6 cellular contexts compared by ENCODE assay signal in genomic region chr2:187610450-187610849, GRCh38. TPM values are rescaled to one million over a fixed set of nuclear protein-coding genes. Genes with fewer than 3 reads are reported as not detected.
"Had no signal": no experiment of that assay in that cellular context is flagged by ENCODE, and none has a peak within 500 bp of the region (broad histone marks: within the 10 kb centered on the region; RNA-seq: fewer than 3 reads in every experiment).

No MANE protein-coding gene starts in this region.

RNA-seq across cellular contexts. Expression of gene TFPI, which starts 56.2 kb away (rescaled TPM):
- total RNA-seq: activated CD4-positive, alpha-beta memory T cell treated with anti-CD3 and anti-CD28 coated beads for 36 hours; activated CD8-positive, alpha-beta memory T cell treated with anti-CD3 and anti-CD28 coated beads for 36 hours; activated CD8-positive, alpha-beta memory T cell treated with anti-CD3 and anti-CD28 coated beads, Interleukin-2, amount 10 ng/mL, durations not matched to agents 7 days and 5 days; activated CD8-positive, alpha-beta T cell treated with anti-CD3 and anti-CD28 coated beads, Interleukin-2, amount 10 ng/mL, durations not matched to agents 7 days and 5 days; activated naive CD4-positive, alpha-beta T cell treated with anti-CD3 and anti-CD28 coated beads for 36 hours; activated naive CD8-positive, alpha-beta T cell treated with anti-CD3 and anti-CD28 coated beads for 36 hours had no signal
